Comparison of ENCODE assay signal across 23 cellular contexts in the genomic region with DNA sequence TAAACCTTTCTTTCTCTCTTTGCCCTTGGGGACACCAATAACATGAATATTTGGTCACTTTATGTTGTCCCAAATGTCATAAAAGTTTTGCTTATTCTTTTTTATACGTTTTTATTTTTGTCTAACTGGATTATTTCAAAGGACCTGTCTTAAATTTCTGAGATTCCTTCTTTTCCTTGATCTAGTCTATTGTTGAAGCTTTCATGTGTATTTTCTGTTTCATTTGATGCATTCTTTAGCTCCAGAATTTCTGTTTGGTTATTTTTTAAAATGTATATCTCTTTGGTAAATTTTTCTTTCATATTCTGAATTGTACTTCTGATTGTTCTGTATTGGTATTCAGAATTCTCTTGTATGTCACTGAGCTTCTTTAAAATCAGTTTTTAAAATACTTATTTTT.
"Had no signal": no experiment of that assay in that cellular context is flagged by ENCODE, and none has a peak within 500 bp of the region (broad histone marks: within the 10 kb centered on the region; RNA-seq: fewer than 3 reads in every experiment).

No MANE protein-coding gene starts in this region.

- H3K36me3 Mint-ChIP-seq: IgD-negative memory B cell, T-cell had no signal

- H3K4me3 ChIP-seq: MG63 had no signal

- H3K4me3 Mint-ChIP-seq: IgD-negative memory B cell, T-cell had no signal

- H3K9me3 ChIP-seq: MG63, SK-N-SH had no signal

- H3K27ac Mint-ChIP-seq: IgD-negative memory B cell, T-cell had no signal

- DNase-seq: KBM-7, MG63, NCI-H1092, NCI-H1105 treated with DMSO at 0.1 percent for 48 hours, NCI-H1417 treated with DMSO at 0.1 percent for 48 hours, NCI-H146, NCI-H1694 treated with DMSO at 0.1 percent for 48 hours, NCI-H1930, NCI-H2081, NCI-H2107, NCI-H2227 treated with DMSO at 0.1 percent for 48 hours, NCI-H446, NCI-H510A, NCI-H524 treated with DMSO at 0.1 percent for 48 hours, NCI-H69, NCI-H774, PC-3, SHP77, SK-N-SH, SW 1271, T-cell had no signal

- H3K4me1 Mint-ChIP-seq: IgD-negative memory B cell, T-cell had no signal

- H3K36me3 ChIP-seq: MG63 had no signal

- H3K9ac ChIP-seq: SK-N-SH had no signal

- H3K4me2 ChIP-seq: SK-N-SH had no signal

- H3K27me3 Mint-ChIP-seq: T-cell had no signal

- H3K27me3 ChIP-seq: MG63 had no signal

- H3K27ac ChIP-seq: RWPE1 had no signal
